ENCODE assay signal across 9 cellular contexts in the genomic region with DNA sequence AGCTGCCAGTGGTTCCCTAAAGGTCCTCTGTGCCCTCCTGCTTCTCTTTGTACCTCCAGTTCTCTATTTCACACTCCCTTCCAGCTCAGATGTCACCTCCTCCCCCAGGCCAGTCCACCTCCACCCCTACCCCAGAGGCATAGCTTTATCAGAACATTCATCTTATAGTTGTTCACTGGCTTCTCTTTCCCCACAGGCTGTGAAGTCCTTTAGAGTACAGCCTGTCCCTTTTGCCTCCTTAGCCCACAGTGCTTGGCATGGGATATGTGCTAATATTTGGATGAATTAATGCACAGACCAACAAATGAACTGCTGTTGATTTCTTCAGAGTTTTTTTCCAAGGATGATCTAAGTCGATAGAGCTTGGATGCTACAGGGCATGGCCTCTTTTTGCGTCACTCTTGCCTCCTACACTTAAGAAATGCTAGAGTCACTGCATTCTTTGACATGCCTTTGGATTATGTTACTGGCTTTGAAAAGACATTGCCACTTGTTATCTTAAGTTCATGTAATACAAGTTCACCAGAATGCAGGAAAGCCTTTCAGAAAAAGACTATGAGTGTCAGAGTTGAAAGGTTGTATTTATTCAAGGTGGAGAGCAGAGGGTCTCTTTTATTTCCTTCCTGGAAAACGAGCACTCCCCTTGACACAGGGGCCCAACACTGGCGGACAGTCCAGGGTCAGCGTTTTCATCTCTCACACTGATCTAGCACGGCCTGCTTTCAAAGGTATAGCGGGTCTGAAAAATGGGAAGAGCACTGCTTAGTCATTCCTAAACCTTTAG.
DNase-seq lines count a peak whose midpoint lies in the region; ATAC-seq and TF ChIP-seq lines count a peak whose summit lies in the region.
"Had no signal": no experiment of that assay in that cellular context is flagged by ENCODE, and none has a peak within 500 bp of the region (broad histone marks: within the 10 kb centered on the region; RNA-seq: fewer than 3 reads in every experiment).

No MANE protein-coding gene starts in this region.

- no peaks in the 10 kb centered on the region for H3K9me3 ChIP-seq in Caco-2
- no peaks in the 10 kb centered on the region for H3K9me3 ChIP-seq in PC-9 (ENCODE audit: insufficient read depth, low read depth)
- no peaks in the 10 kb centered on the region for H3K9me3 ChIP-seq in naive thymus-derived CD4-positive, alpha-beta T cell (ENCODE audit: control insufficient read depth in 2 of 3, low read length in 3 of 3)

- H3K9me3 Mint-ChIP-seq in Caco-2 (ENCODE audit: unreplicated experiment): no peaks in the 10 kb centered on the region
- H3K9me3 Mint-ChIP-seq in chondrocyte (ENCODE audit: low read depth): peaks cover 4% of the 10 kb centered on the region
- H3K9me3 Mint-ChIP-seq in naive thymus-derived CD4-positive, alpha-beta T cell: no peaks in the 10 kb centered on the region

- intact Hi-C loops in Caco-2 (cut with micrococcal nuclease; ENCODE audit: unreplicated experiment) (no loop called here), PC-9 (cut with micrococcal nuclease; ENCODE audit: unreplicated experiment) (loop anchor here (1.0 kb wide), 1 partner anchor 16 kb away; no protein-coding TSS in a partner anchor)
- intact Hi-C loops in naive thymus-derived CD4-positive, alpha-beta T cell (cut with micrococcal nuclease): no loop called here

- H3K4me3 Mint-ChIP-seq in Caco-2 (ENCODE audit: unreplicated experiment) (peak overlapping the region; percentile 44), chondrocyte (ENCODE audit: unreplicated experiment) (no peak overlapping the region)
- peak overlapping the region in 8 of 10 donors; percentile 15 to 66 (median 40) for H3K4me3 Mint-ChIP-seq in naive thymus-derived CD4-positive, alpha-beta T cell

- H3K4me1 ChIP-seq in Caco-2 (peaks cover 49% of the 10 kb centered on the region), PC-9 (replicated peaks; ENCODE audit: insufficient read depth) (peaks cover 60% of the 10 kb centered on the region)
- peaks cover 11 to 35% of the 10 kb centered on the region in 2 donors for H3K4me1 ChIP-seq in naive thymus-derived CD4-positive, alpha-beta T cell (ENCODE audit: control insufficient read depth in 2 of 2, insufficient read depth in 2 of 2, low read length in 2 of 2)

- H3F3A ChIP-seq in PC-9 (ENCODE audit: insufficient read depth, low read depth): peaks cover 33% of the 10 kb centered on the region

- H4K20me1 ChIP-seq in PC-9 (ENCODE audit: insufficient read depth): no peaks in the 10 kb centered on the region

- BruUV-seq in Caco-2 (replicated peaks; lab: Mats Ljungman, UMichigan): no TSS peak
- no TSS peak for BruUV-seq in PC-9 (replicated peaks; lab: Mats Ljungman, UMichigan)

- no peak overlapping the region for H3K4me3 ChIP-seq in Caco-2 (ENCODE audit: low read depth, low read length)
- H3K4me3 ChIP-seq in PC-9: no peak overlapping the region
- no peak overlapping the region for H3K4me3 ChIP-seq in naive thymus-derived CD4-positive, alpha-beta T cell (ENCODE audit: low read length)

- H3K4me1 Mint-ChIP-seq in Caco-2 (ENCODE audit: low read depth, unreplicated experiment): peaks cover 23% of the 10 kb centered on the region
- peaks cover 38% of the 10 kb centered on the region for H3K4me1 Mint-ChIP-seq in chondrocyte (ENCODE audit: low read depth)
- peaks cover 26 to 48% (median 41%) of the 10 kb centered on the region in 7 donors for H3K4me1 Mint-ChIP-seq in naive thymus-derived CD4-positive, alpha-beta T cell

- peak in 1 of 2 experiments; percentile 43 for DNase-seq in Caco-2
- peak; percentile 47 to 94 for DNase-seq in PC-9
- no peak for DNase-seq in chondrocyte (ENCODE audit: low spot score)
- DNase-seq in naive thymus-derived CD4-positive, alpha-beta T cell: no peak
- DNase-seq in OCI-M2 (lab: John Stamatoyannopoulos, UW; ENCODE audit: unreplicated experiment): no peak
- DNase-seq in epidermal melanocyte (ENCODE audit: insufficient read length, low spot score): no peak
- DNase-seq in hippocampal formation (lab: John Stamatoyannopoulos, UW): no peak
- DNase-seq: NK-92 treated with Interleukin-12 subunit alpha and Interleukin-12 subunit beta, amount 100 ng/mL, for 24 hours had no signal

- peaks cover 8% of the 10 kb centered on the region for H3K36me3 Mint-ChIP-seq in Caco-2 (ENCODE audit: insufficient read depth, unreplicated experiment)
- H3K36me3 Mint-ChIP-seq in chondrocyte (ENCODE audit: low read depth): peaks cover 10% of the 10 kb centered on the region
- peaks cover 0 to 53% (median 36%) of the 10 kb centered on the region in 5 donors for H3K36me3 Mint-ChIP-seq in naive thymus-derived CD4-positive, alpha-beta T cell

- no peaks in the 10 kb centered on the region for H3K9me2 ChIP-seq in PC-9 (ENCODE audit: insufficient read depth)

- H3K27ac Mint-ChIP-seq in Caco-2 (ENCODE audit: unreplicated experiment) (peak overlapping the region; percentile 85), chondrocyte (ENCODE audit: unreplicated experiment) (peak overlapping the region; percentile 97)
- peak overlapping the region; percentile 18 to 97 (median 81) for H3K27ac Mint-ChIP-seq in naive thymus-derived CD4-positive, alpha-beta T cell

- no peak overlapping the region for H2AFZ ChIP-seq in PC-9

- H3K36me3 ChIP-seq in Caco-2 (ENCODE audit: control insufficient read depth, insufficient read depth, low read length) (no peaks in the 10 kb centered on the region; the same call in 1 of the 2 replicates), PC-9 (ENCODE audit: low read depth) (peaks cover 8% of the 10 kb centered on the region; the same call in 1 of the 2 replicates)
- H3K36me3 ChIP-seq in naive thymus-derived CD4-positive, alpha-beta T cell (ENCODE audit: control insufficient read depth in 2 of 3, insufficient read depth in 3 of 3, low read length in 3 of 3): peaks cover 0 to 53% (median 30%) of the 10 kb centered on the region in 3 experiments

- no peak for ATAC-seq in naive thymus-derived CD4-positive, alpha-beta T cell
- ATAC-seq in HG03025 (IDR thresholded peaks at IDR 0.05; ENCODE audit: low FRiP score, unreplicated experiment): no peak

- H3K27ac ChIP-seq in PC-9: peak overlapping the region; percentile 82
- peak overlapping the region; percentile 49 for H3K27ac ChIP-seq in naive thymus-derived CD4-positive, alpha-beta T cell (ENCODE audit: low read depth, low read length)

- H3K4me2 ChIP-seq in PC-9: peak overlapping the region; percentile 29

- H3K27me3 ChIP-seq in Caco-2 (replicated peaks; ENCODE audit: control insufficient read depth, insufficient read depth, low read length) (no peaks in the 10 kb centered on the region), PC-9 (ENCODE audit: insufficient read depth, low read depth) (no peaks in the 10 kb centered on the region)
- H3K27me3 ChIP-seq in naive thymus-derived CD4-positive, alpha-beta T cell (ENCODE audit: control insufficient read depth in 2 of 2, insufficient read depth in 2 of 2, low read length in 2 of 2): no peaks in the 10 kb centered on the region

- TF ChIP-seq CTCF in Caco-2 (IDR thresholded peaks at IDR 0.05; ENCODE audit: insufficient read depth in 1 of 2, low read depth in 1 of 2, low read length in 1 of 2, severe bottlenecking in 1 of 2, unreplicated experiment in 1 of 2) (no peak), PC-9 (conservative IDR thresholded peaks at IDR 0.05) (no peak), chondrocyte (IDR thresholded peaks at IDR 0.05) (no peak)

- CTCF ChIA-PET in Caco-2 (lab: Charles Lee): interaction anchor here (1.0 to 1.6 kb wide), 2 partner anchors 29 to 38 kb away, joined by 4 to 6 read pairs; no protein-coding TSS in a partner anchor
- CTCF ChIA-PET in PC-9 (lab: Charles Lee): no interaction called here
- CTCF ChIA-PET in naive thymus-derived CD4-positive, alpha-beta T cell (lab: Charles Lee): interaction anchor here (1.3 to 1.6 kb wide), 2 partner anchors 30 to 44 kb away, joined by 3 read pairs; no protein-coding TSS in a partner anchor

- no peaks in the 10 kb centered on the region for H3K27me3 Mint-ChIP-seq in Caco-2 (ENCODE audit: insufficient read depth, unreplicated experiment)
- H3K27me3 Mint-ChIP-seq in chondrocyte (ENCODE audit: low read depth): no peaks in the 10 kb centered on the region
- no peaks in the 10 kb centered on the region for H3K27me3 Mint-ChIP-seq in naive thymus-derived CD4-positive, alpha-beta T cell

- POLR2A ChIA-PET in Caco-2 (lab: Charles Lee): no interaction called here
- POLR2A ChIA-PET in PC-9 (lab: Charles Lee; ENCODE audit: unreplicated experiment): no interaction called here
- POLR2A ChIA-PET in naive thymus-derived CD4-positive, alpha-beta T cell (lab: Charles Lee): no interaction called here

- H3K79me2 ChIP-seq in PC-9 (ENCODE audit: low read depth): no peaks in the 10 kb centered on the region

Comparison
In these comparisons a context has a peak if more than half of its experiments do, and no peak if none do; other contexts are left out.
1. DNase-seq: peak in PC-9 (2 of 2); none in chondrocyte (single experiment), naive thymus-derived CD4-positive, alpha-beta T cell (0 of 9), OCI-M2 (single experiment), epidermal melanocyte (single experiment) and hippocampal formation (0 of 2).
2. Peak in every context shown above with its lines, with median percentiles within 50 percentile points of each other: H3K27ac Mint-ChIP-seq.